In genomic region chr3:134527037-134527436, GRCh38 we compare ENCODE assay signal across 10 cellular contexts. TPM values are rescaled to one million over a fixed set of nuclear protein-coding genes. Genes with fewer than 3 reads are reported as not detected.
DNase-seq lines count a peak whose midpoint lies in the region; ATAC-seq and TF ChIP-seq lines count a peak whose summit lies in the region.
"Had no signal": no experiment of that assay in that cellular context is flagged by ENCODE, and none has a peak within 500 bp of the region (broad histone marks: within the 10 kb centered on the region; RNA-seq: fewer than 3 reads in every experiment).

No MANE protein-coding gene starts in this region.

- ATAC-seq in GM19395 (IDR thresholded peaks at IDR 0.05; ENCODE audit: unreplicated experiment) = no peak

- H3K4me3 ChIP-seq in KMS-11 (IDR thresholded peaks at IDR 0.05; ENCODE audit: insufficient read depth, low read depth, low read length) = no peak overlapping the region
- H3K4me3 ChIP-seq in colonic mucosa = no peak overlapping the region

- no peaks in the 10 kb centered on the region for H3K27me3 ChIP-seq in KMS-11 (ENCODE audit: insufficient read depth, low read depth)
- no peaks in the 10 kb centered on the region for H3K27me3 ChIP-seq in colonic mucosa

- H3K9me3 ChIP-seq in colonic mucosa = no peaks in the 10 kb centered on the region

- H3K4me2 ChIP-seq in KMS-11 = no peak overlapping the region

- H3K36me3 Mint-ChIP-seq in osteocyte (ENCODE audit: unreplicated experiment) = peaks cover 37% of the 10 kb centered on the region
- H3K36me3 Mint-ChIP-seq in activated T-helper 1 cell treated with anti-CD3 and anti-CD28 coated beads, Interleukin-12 subunit alpha, Interleukin-12 subunit beta, Interleukin-2, Interleukin-4 antibody, amounts not matched to agents 30 ng/mL and 10 ng/mL and 1 ng/mL, durations not matched to agents 14 hours and 24 hours and 36 hours (ENCODE audit: low read depth) = peaks cover 29% of the 10 kb centered on the region

- DNase-seq in NCI-H82 (lab: John Stamatoyannopoulos, UW) (peak; percentile 38), NCI-H82 treated with DMSO at 0.1 percent for 48 hours (lab: John Stamatoyannopoulos, UW; ENCODE audit: unreplicated experiment) (no peak), osteocyte (ENCODE audit: extremely low spot score, unreplicated experiment) (no peak), colonic mucosa (no peak)
- DNase-seq in effector CD4-positive, alpha-beta T cell = peak; percentile 2
- no peak for DNase-seq in activated T-helper 1 cell treated with anti-CD3 and anti-CD28 coated beads, Interleukin-12 subunit alpha, Interleukin-12 subunit beta, Interleukin-2, Interleukin-4 antibody, amounts not matched to agents 30 ng/mL and 10 ng/mL and 1 ng/mL, durations not matched to agents 14 hours and 24 hours and 36 hours (ENCODE audit: low spot score)
- DNase-seq: activated T-cell treated with anti-CD3 and anti-CD28 coated beads for 4 hours had no signal

- H3K9ac ChIP-seq in KMS-11 = no peak overlapping the region
- H3K9ac ChIP-seq in colonic mucosa (ENCODE audit: low read depth in 2 of 2, low read length in 2 of 2) = no peak overlapping the region

- H4K20me1 ChIP-seq in KMS-11 (ENCODE audit: insufficient read depth) = no peaks in the 10 kb centered on the region

- no peaks in the 10 kb centered on the region for H3K27me3 Mint-ChIP-seq in osteocyte (ENCODE audit: unreplicated experiment)
- no peaks in the 10 kb centered on the region for H3K27me3 Mint-ChIP-seq in activated T-helper 1 cell treated with anti-CD3 and anti-CD28 coated beads, Interleukin-12 subunit alpha, Interleukin-12 subunit beta, Interleukin-2, Interleukin-4 antibody, amounts not matched to agents 30 ng/mL and 10 ng/mL and 1 ng/mL, durations not matched to agents 14 hours and 24 hours and 36 hours (ENCODE audit: insufficient read depth)

- H3K4me1 ChIP-seq in KMS-11 (ENCODE audit: low read depth, poor library complexity, severe bottlenecking) (no peaks in the 10 kb centered on the region), colonic mucosa (no peaks in the 10 kb centered on the region)

- peaks cover 1% of the 10 kb centered on the region for H3K4me1 Mint-ChIP-seq in osteocyte (ENCODE audit: unreplicated experiment)
- no peaks in the 10 kb centered on the region for H3K4me1 Mint-ChIP-seq in activated T-helper 1 cell treated with anti-CD3 and anti-CD28 coated beads, Interleukin-12 subunit alpha, Interleukin-12 subunit beta, Interleukin-2, Interleukin-4 antibody, amounts not matched to agents 30 ng/mL and 10 ng/mL and 1 ng/mL, durations not matched to agents 14 hours and 24 hours and 36 hours (ENCODE audit: low read depth)

- no peak overlapping the region for H3K27ac Mint-ChIP-seq in osteocyte (ENCODE audit: unreplicated experiment)
- no peak overlapping the region for H3K27ac Mint-ChIP-seq in activated T-helper 1 cell treated with anti-CD3 and anti-CD28 coated beads, Interleukin-12 subunit alpha, Interleukin-12 subunit beta, Interleukin-2, Interleukin-4 antibody, amounts not matched to agents 30 ng/mL and 10 ng/mL and 1 ng/mL, durations not matched to agents 14 hours and 24 hours and 36 hours

- peaks cover 37% of the 10 kb centered on the region for H3K9me3 Mint-ChIP-seq in osteocyte (ENCODE audit: unreplicated experiment)
- H3K9me3 Mint-ChIP-seq in activated T-helper 1 cell treated with anti-CD3 and anti-CD28 coated beads, Interleukin-12 subunit alpha, Interleukin-12 subunit beta, Interleukin-2, Interleukin-4 antibody, amounts not matched to agents 30 ng/mL and 10 ng/mL and 1 ng/mL, durations not matched to agents 14 hours and 24 hours and 36 hours = peaks cover 44% of the 10 kb centered on the region

- H3K79me2 ChIP-seq in KMS-11 (ENCODE audit: insufficient read depth, low read depth) = 0 out of 2 replicates have a peak, but pooled peaks cover 4% of the 10 kb centered on the region

- H3K4me3 Mint-ChIP-seq in osteocyte (ENCODE audit: unreplicated experiment) = no peak overlapping the region
- no peak overlapping the region for H3K4me3 Mint-ChIP-seq in activated T-helper 1 cell treated with anti-CD3 and anti-CD28 coated beads, Interleukin-12 subunit alpha, Interleukin-12 subunit beta, Interleukin-2, Interleukin-4 antibody, amounts not matched to agents 30 ng/mL and 10 ng/mL and 1 ng/mL, durations not matched to agents 14 hours and 24 hours and 36 hours

- H2AFZ ChIP-seq in KMS-11 (ENCODE audit: low read depth) = no peak overlapping the region

- intact Hi-C loops in activated T-helper 1 cell treated with anti-CD3 and anti-CD28 coated beads, Interleukin-12 subunit alpha, Interleukin-12 subunit beta, Interleukin-2, Interleukin-4 antibody, amounts not matched to agents 30 ng/mL and 10 ng/mL and 1 ng/mL, durations not matched to agents 14 hours and 24 hours and 36 hours (cut with micrococcal nuclease) = no loop called here
- intact Hi-C loops in colonic mucosa (cut with DNase I) = no loop called here

- H3K36me3 ChIP-seq in KMS-11 (ENCODE audit: insufficient read depth) = no peaks in the 10 kb centered on the region
- H3K36me3 ChIP-seq in colonic mucosa = no peaks in the 10 kb centered on the region

- H3K27ac ChIP-seq in KMS-11 (no peak overlapping the region), colonic mucosa (no peak overlapping the region)
- H3K27ac ChIP-seq: HL-60 had no signal

- TF ChIP-seq CTCF in KMS-11 (conservative IDR thresholded peaks at IDR 0.05; ENCODE audit: low read depth, low read length) (0 out of 2 replicates have a peak, but pooled peaks have one; percentile 45), osteocyte (IDR thresholded peaks at IDR 0.05) (peak; percentile 17), colonic mucosa (IDR thresholded peaks at IDR 0.05) (no peak)

RNA-seq across cellular contexts. Expression of gene CEP63, which starts 41.2 kb away (rescaled TPM):
- 26.3 and 27.2 TPM in 2 replicates for total RNA-seq in osteocyte
- 20.0 and 22.2 TPM in 2 replicates for total RNA-seq in activated T-helper 1 cell treated with anti-CD3 and anti-CD28 coated beads, Interleukin-12 subunit alpha, Interleukin-12 subunit beta, Interleukin-2, Interleukin-4 antibody, amounts not matched to agents 30 ng/mL and 10 ng/mL and 1 ng/mL, durations not matched to agents 14 hours and 24 hours and 36 hours
- 10 to 100 TPM; 16.9 to 19.6 TPM for total RNA-seq in colonic mucosa

RNA-seq across cellular contexts. Expression of gene ANAPC13, which starts 41.3 kb away (rescaled TPM):
- total RNA-seq in osteocyte (83.8 and 89.4 TPM in 2 replicates), colonic mucosa (10 to 100 TPM; 31.6 to 33.5 TPM)
- total RNA-seq in activated T-helper 1 cell treated with anti-CD3 and anti-CD28 coated beads, Interleukin-12 subunit alpha, Interleukin-12 subunit beta, Interleukin-2, Interleukin-4 antibody, amounts not matched to agents 30 ng/mL and 10 ng/mL and 1 ng/mL, durations not matched to agents 14 hours and 24 hours and 36 hours = 25.2 and 26.8 TPM in 2 replicates

Comparison
In these comparisons a context has a peak if more than half of its experiments do, and no peak if none do; other contexts are left out.
1. DNase-seq: peak in NCI-H82 (single experiment) and effector CD4-positive, alpha-beta T cell (single experiment); none in NCI-H82 treated with DMSO at 0.1 percent for 48 hours (single experiment), osteocyte (single experiment), activated T-helper 1 cell treated with anti-CD3 and anti-CD28 coated beads, Interleukin-12 subunit alpha, Interleukin-12 subunit beta, Interleukin-2, Interleukin-4 antibody, amounts not matched to agents 30 ng/mL and 10 ng/mL and 1 ng/mL, durations not matched to agents 14 hours and 24 hours and 36 hours (single experiment) and colonic mucosa (single experiment).